8 cellular contexts compared by ENCODE assay signal in the genomic region with DNA sequence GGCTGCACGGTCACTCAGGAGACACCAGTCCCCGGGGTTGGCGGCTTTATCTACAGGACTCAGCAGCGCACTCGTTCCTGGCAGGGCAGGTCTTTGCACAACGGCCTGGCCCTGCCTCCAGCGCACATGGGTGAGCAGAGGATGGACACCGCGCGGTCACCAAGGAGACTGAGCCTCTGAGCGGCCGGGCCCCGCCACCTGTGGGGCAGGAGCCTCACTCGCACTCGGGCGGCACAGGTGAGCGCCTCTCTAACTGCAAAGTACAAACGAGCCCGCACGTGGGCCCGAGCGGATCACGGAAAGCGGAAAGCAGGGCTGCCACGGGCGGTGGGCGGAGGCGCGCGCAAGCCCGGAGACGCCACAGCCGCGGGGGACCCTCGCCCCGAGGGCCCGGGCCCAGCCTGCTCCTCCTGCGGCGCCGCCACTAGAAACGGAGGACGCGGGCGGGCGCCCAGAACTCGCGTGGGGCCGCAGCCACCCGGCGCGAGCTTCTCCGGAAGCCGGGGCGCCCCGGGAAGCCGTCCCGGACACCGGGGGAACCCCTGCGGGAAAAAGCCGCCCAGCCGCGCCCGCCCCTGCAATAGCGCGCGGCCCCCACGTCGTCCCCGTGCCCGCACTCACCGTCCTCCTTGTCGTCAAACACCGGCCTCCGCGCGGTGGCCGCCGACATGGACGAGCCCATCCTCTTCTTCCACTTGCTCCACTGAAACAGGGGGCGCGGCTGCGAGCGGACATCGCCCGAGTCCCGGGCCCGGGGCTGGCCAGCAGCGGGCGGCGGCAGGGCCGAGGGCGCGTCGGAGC. TPM values are rescaled to one million over a fixed set of nuclear protein-coding genes. Genes with fewer than 3 reads are reported as not detected.
DNase-seq lines count a peak whose midpoint lies in the region; TF ChIP-seq lines count a peak whose summit lies in the region.

No MANE protein-coding gene starts in this region.

- no peaks in the 10 kb centered on the region for H3K79me2 ChIP-seq in trophoblast cell (ENCODE audit: control insufficient read depth, insufficient read depth, low read length, poor library complexity)

- H3K4me3 ChIP-seq in GM06990 (replicated peaks; ENCODE audit: low read depth, low read length) (peak overlapping the region; percentile 53), HEK293 (ENCODE audit: low read depth, low read length) (peak overlapping the region; percentile 31), trophoblast cell (ENCODE audit: low read depth, low read length) (peak overlapping the region; percentile 50)

- H4K12ac ChIP-seq in trophoblast cell (ENCODE audit: low read depth, low read length), result no peak overlapping the region

- peaks cover 24% of the 10 kb centered on the region for H3K36me3 Mint-ChIP-seq in glutamatergic neuron (ENCODE audit: unreplicated experiment)

- H3K4me3 Mint-ChIP-seq in glutamatergic neuron (ENCODE audit: unreplicated experiment), result peak overlapping the region; percentile 96

- peak overlapping the region; percentile 82 for H3K4me2 ChIP-seq in trophoblast cell (ENCODE audit: low read length)

- H3K9me3 ChIP-seq in HEK293 (ENCODE audit: control insufficient read depth, insufficient read depth, low read depth, low read length) (no peaks in the 10 kb centered on the region; the same call in 1 of the 2 replicates), trophoblast cell (ENCODE audit: insufficient read depth, low read depth, low read length) (peaks cover 28% of the 10 kb centered on the region)

- no peak overlapping the region for H4K8ac ChIP-seq in trophoblast cell (ENCODE audit: low read depth, low read length)

- TF ChIP-seq CTCF in GM06990 (IDR thresholded peaks at IDR 0.05; ENCODE audit: insufficient read depth, low read length, poor library complexity, severe bottlenecking) (no peak), HEK293 (tag by site-specific recombination; IDR thresholded peaks at IDR 0.05) (no peak), glutamatergic neuron (IDR thresholded peaks at IDR 0.05; ENCODE audit: partially characterized antibody, unreplicated experiment) (no peak)

- no peaks in the 10 kb centered on the region for H3K79me1 ChIP-seq in trophoblast cell (ENCODE audit: low read length)

- POLR2A ChIA-PET in HEK293 (lab: Yijun Ruan, JAX), result interaction anchor here (0.6 to 1.5 kb wide), 9 partner anchors 8 to 720 kb away, joined by 3 to 7 read pairs (median 4); a partner anchor contains a TSS

- H3K4me1 ChIP-seq in HEK293 (ENCODE audit: control insufficient read depth, insufficient read depth, low read length) (no peaks in the 10 kb centered on the region; the same call in 1 of the 2 replicates), trophoblast cell (ENCODE audit: control insufficient read depth in 1 of 2, insufficient read depth in 2 of 2, low read length in 2 of 2) (peaks cover 3 to 5% of the 10 kb centered on the region in 2 experiments)

- DNase-seq in GM06990 (ENCODE audit: extremely low read depth, insufficient read length), result no peak
- DNase-seq in NCI-H2196 treated with DMSO at 0.1 percent for 48 hours (lab: John Stamatoyannopoulos, UW; ENCODE audit: unreplicated experiment), result peak; percentile 14
- peak; percentile 24 for DNase-seq in activated T-helper 9 cell treated with anti-CD3 and anti-CD28 coated beads, Interleukin-2, amount 50 U/mL, for 16 hours (ENCODE audit: low read depth)
- DNase-seq in glutamatergic neuron, result peak; percentile 66
- peak; percentile 21 to 51 for DNase-seq in trophoblast cell
- DNase-seq in germinal center (ENCODE audit: low spot score), result no peak
- no peak for DNase-seq in GM19238 (ENCODE audit: insufficient read length, low spot score)

- WGBS in trophoblast cell (ENCODE audit: extremely low coverage, insufficient coverage, insufficient read length), result no CpG with 5 or more reads among the region's 94 CpGs

- H3K23ac ChIP-seq in trophoblast cell (ENCODE audit: low read length), result no peak overlapping the region

- no peak overlapping the region for H3K18ac ChIP-seq in trophoblast cell (ENCODE audit: low read length)

- CTCF ChIA-PET in HEK293 (lab: Yijun Ruan, JAX), result no interaction called here

- H2AFZ ChIP-seq in trophoblast cell (ENCODE audit: insufficient read depth, low read length, poor library complexity), result no peak overlapping the region

- H2AK5ac ChIP-seq in trophoblast cell (ENCODE audit: low read length), result no peak overlapping the region

- H4K91ac ChIP-seq in trophoblast cell (ENCODE audit: low read depth, low read length), result no peak overlapping the region

- H3K9ac ChIP-seq in trophoblast cell (ENCODE audit: low read length), result no peak overlapping the region

- no peak overlapping the region for H3K4ac ChIP-seq in trophoblast cell (ENCODE audit: low read depth, low read length)

- H3K14ac ChIP-seq in trophoblast cell (ENCODE audit: low read length), result no peak overlapping the region

- no peak overlapping the region for H2BK5ac ChIP-seq in trophoblast cell (ENCODE audit: low read depth, low read length, poor library complexity)

- H3K27ac ChIP-seq in HEK293 (ENCODE audit: extremely low read depth, low read depth, low read length), result no peak overlapping the region
- no peak overlapping the region for H3K27ac ChIP-seq in trophoblast cell (ENCODE audit: low read depth, low read length)

- H3K36me3 ChIP-seq in GM06990 (ENCODE audit: control insufficient read depth, insufficient read depth, low read length) (no peaks in the 10 kb centered on the region), HEK293 (ENCODE audit: control insufficient read depth in 2 of 2, insufficient read depth in 1 of 2, low read length in 2 of 2) (no peaks in the 10 kb centered on the region), trophoblast cell (ENCODE audit: control insufficient read depth in 1 of 2, insufficient read depth in 2 of 2, low read length in 2 of 2) (no peaks in the 10 kb centered on the region)

- H3K27me3 Mint-ChIP-seq in glutamatergic neuron (ENCODE audit: unreplicated experiment), result peaks cover 15% of the 10 kb centered on the region

- no peak overlapping the region for H3K27ac Mint-ChIP-seq in glutamatergic neuron (ENCODE audit: unreplicated experiment)

- H2BK120ac ChIP-seq in trophoblast cell (ENCODE audit: insufficient read depth, low read length, poor library complexity), result no peak overlapping the region

- H3K27me3 ChIP-seq in GM06990 (replicated peaks; ENCODE audit: control insufficient read depth, insufficient read depth, low read length) (peaks cover 1% of the 10 kb centered on the region), trophoblast cell (ENCODE audit: insufficient read depth, low read length) (peaks cover 39% of the 10 kb centered on the region)

- peaks cover 27% of the 10 kb centered on the region for H3K4me1 Mint-ChIP-seq in glutamatergic neuron (ENCODE audit: low read depth, unreplicated experiment)

- H2BK12ac ChIP-seq in trophoblast cell (ENCODE audit: low read length), result no peak overlapping the region

- peaks cover 16% of the 10 kb centered on the region for H3K9me3 Mint-ChIP-seq in glutamatergic neuron (ENCODE audit: unreplicated experiment)

TF ChIP-seq in HEK293, 187 proteins besides CTCF, POLR2A, EP300 and RAD21:
- TF ChIP-seq ZBTB8A (tag by site-specific recombination; IDR thresholded peaks at IDR 0.05) (0 out of 2 replicates have a peak, but pooled peaks have one; percentile 19), ZNF23 (tag by site-specific recombination; IDR thresholded peaks at IDR 0.05; ENCODE audit: borderline replicate concordance) (no peak), ZBTB20 (tag by site-specific recombination; IDR thresholded peaks at IDR 0.05) (peak; percentile 91)
TF ChIP-seq in HEK293: peak in this region for 2.

RNA-seq across cellular contexts. Expression of a gene that starts 0.6 kb away (rescaled TPM):
- total RNA-seq in glutamatergic neuron (ENCODE audit: unreplicated experiment), result 69.2 TPM
- polyA plus RNA-seq in trophoblast cell (2013), result 3.3 and 3.8 TPM in 2 replicates

RNA-seq across cellular contexts. Expression of a gene that starts 24.8 kb away (rescaled TPM):
- total RNA-seq in glutamatergic neuron (ENCODE audit: unreplicated experiment), result 13.8 TPM
- polyA plus RNA-seq in trophoblast cell (2013), result 4.4 and 4.9 TPM in 2 replicates

Comparison
In these comparisons a context has a peak if more than half of its experiments do, and no peak if none do; other contexts are left out.
1. DNase-seq: peak in NCI-H2196 treated with DMSO at 0.1 percent for 48 hours (single experiment), activated T-helper 9 cell treated with anti-CD3 and anti-CD28 coated beads, Interleukin-2, amount 50 U/mL, for 16 hours (single experiment), glutamatergic neuron (single experiment) and trophoblast cell (2 of 2); none in GM06990 (single experiment), germinal center (single experiment) and GM19238 (single experiment).
2. Peak in every context shown above with its lines, with median percentiles within 50 percentile points of each other: H3K4me3 ChIP-seq.